8 cellular contexts compared by ENCODE assay signal in genomic region chr9:100011062-100011681, GRCh38.
DNase-seq lines count a peak whose midpoint lies in the region; ATAC-seq, FAIRE-seq and TF ChIP-seq lines count a peak whose summit lies in the region.

No MANE protein-coding gene starts in this region.

- no peaks in the 10 kb centered on the region for H3K27me3 Mint-ChIP-seq in CD4-positive, alpha-beta memory T cell
- no peaks in the 10 kb centered on the region for H3K27me3 Mint-ChIP-seq in activated naive CD8-positive, alpha-beta T cell treated with anti-CD3 and anti-CD28 coated beads, Interleukin-2, amount 50 U/mL, for 24 hours
- no peaks in the 10 kb centered on the region for H3K27me3 Mint-ChIP-seq in stimulated activated naive CD8-positive, alpha-beta T cell treated with anti-CD3 and anti-CD28 coated beads, Interleukin-15, amount 100 ng/mL, for 72 hours

- no peak overlapping the region for H3K4me3 Mint-ChIP-seq in CD4-positive, alpha-beta memory T cell
- H3K4me3 Mint-ChIP-seq in activated naive CD8-positive, alpha-beta T cell treated with anti-CD3 and anti-CD28 coated beads, Interleukin-2, amount 50 U/mL, for 24 hours: no peak overlapping the region
- no peak overlapping the region for H3K4me3 Mint-ChIP-seq in stimulated activated naive CD8-positive, alpha-beta T cell treated with anti-CD3 and anti-CD28 coated beads, Interleukin-15, amount 100 ng/mL, for 72 hours

- POLR2A ChIA-PET in CD4-positive, alpha-beta memory T cell (lab: Charles Lee; ENCODE audit: partially characterized antibody): no interaction called here

- H3K36me3 ChIP-seq in CD4-positive, alpha-beta memory T cell (ENCODE audit: insufficient read depth, low read length): peaks cover 22% of the 10 kb centered on the region
- H3K36me3 ChIP-seq in kidney epithelial cell (ENCODE audit: control insufficient read depth, insufficient read depth, low read length): no peaks in the 10 kb centered on the region

- no peak overlapping the region for H3K27ac Mint-ChIP-seq in CD4-positive, alpha-beta memory T cell
- no peak overlapping the region for H3K27ac Mint-ChIP-seq in activated naive CD8-positive, alpha-beta T cell treated with anti-CD3 and anti-CD28 coated beads, Interleukin-2, amount 50 U/mL, for 24 hours
- H3K27ac Mint-ChIP-seq in stimulated activated naive CD8-positive, alpha-beta T cell treated with anti-CD3 and anti-CD28 coated beads, Interleukin-15, amount 100 ng/mL, for 72 hours: no peak overlapping the region

- TF ChIP-seq CTCF in kidney epithelial cell (IDR thresholded peaks at IDR 0.05; ENCODE audit: insufficient read depth, low read length, poor library complexity, severe bottlenecking): peak; percentile 47

- no peaks in the 10 kb centered on the region for H3K27me3 ChIP-seq in CD4-positive, alpha-beta memory T cell (ENCODE audit: insufficient read depth, low read length)
- no peaks in the 10 kb centered on the region for H3K27me3 ChIP-seq in kidney epithelial cell (ENCODE audit: control insufficient read depth, insufficient read depth, low read length)

- no peak overlapping the region for H3K27ac ChIP-seq in CD4-positive, alpha-beta memory T cell (ENCODE audit: low read depth, low read length)

- CTCF ChIA-PET in CD4-positive, alpha-beta memory T cell (lab: Charles Lee; ENCODE audit: partially characterized antibody): interaction anchor here (0.6 to 1.1 kb wide), 5 partner anchors 127 to 743 kb away, joined by 3 to 5 read pairs (median 3); no protein-coding TSS in a partner anchor

- H3K36me3 Mint-ChIP-seq in CD4-positive, alpha-beta memory T cell: peaks cover 56 to 62% of the 10 kb centered on the region in 2 donors
- peaks cover 21% of the 10 kb centered on the region for H3K36me3 Mint-ChIP-seq in activated naive CD8-positive, alpha-beta T cell treated with anti-CD3 and anti-CD28 coated beads, Interleukin-2, amount 50 U/mL, for 24 hours (ENCODE audit: low read depth)

- H3K9me3 Mint-ChIP-seq in CD4-positive, alpha-beta memory T cell: peaks cover 0 to 8% (median 6%) of the 10 kb centered on the region in 8 donors
- H3K9me3 Mint-ChIP-seq in activated naive CD8-positive, alpha-beta T cell treated with anti-CD3 and anti-CD28 coated beads, Interleukin-2, amount 50 U/mL, for 24 hours: peaks cover 8% of the 10 kb centered on the region
- peaks cover 4 to 5% of the 10 kb centered on the region in 2 donors for H3K9me3 Mint-ChIP-seq in stimulated activated naive CD8-positive, alpha-beta T cell treated with anti-CD3 and anti-CD28 coated beads, Interleukin-15, amount 100 ng/mL, for 72 hours

- H3K4me3 ChIP-seq in CD4-positive, alpha-beta memory T cell (ENCODE audit: low read length in 2 of 2): no peak overlapping the region
- H3K4me3 ChIP-seq in kidney epithelial cell (ENCODE audit: low read depth, low read length): no peak overlapping the region

- H3K4me1 ChIP-seq in CD4-positive, alpha-beta memory T cell (ENCODE audit: insufficient read depth, low read length): no peaks in the 10 kb centered on the region

- DNase-seq in CD4-positive, alpha-beta memory T cell: peak; percentile 35 to 56 (median 43)
- DNase-seq in H54 (ENCODE audit: insufficient read length, low spot score) (peak; percentile 15), NCI-H82 treated with DMSO at 0.1 percent for 48 hours (lab: John Stamatoyannopoulos, UW; ENCODE audit: unreplicated experiment) (peak; percentile 56), kidney epithelial cell (ENCODE audit: low read depth) (no peak), DMS153 (lab: John Stamatoyannopoulos, UW) (no peak)
- peak; percentile 33 for DNase-seq in activated naive CD8-positive, alpha-beta T cell treated with anti-CD3 and anti-CD28 coated beads, Interleukin-2, amount 50 U/mL, for 24 hours
- DNase-seq in stimulated activated naive CD8-positive, alpha-beta T cell treated with anti-CD3 and anti-CD28 coated beads, Interleukin-15, amount 100 ng/mL, for 72 hours: peak; percentile 18 to 29

- peak; percentile 43 for ATAC-seq in activated naive CD8-positive, alpha-beta T cell treated with anti-CD3 and anti-CD28 coated beads, Interleukin-2, amount 50 U/mL, for 24 hours
- ATAC-seq in stimulated activated naive CD8-positive, alpha-beta T cell treated with anti-CD3 and anti-CD28 coated beads, Interleukin-15, amount 100 ng/mL, for 72 hours: no peak
- no peak for ATAC-seq in GM19452 (IDR thresholded peaks at IDR 0.05; ENCODE audit: unreplicated experiment)

- FAIRE-seq in H54 (lab: Jason Lieb, UNC): peak; percentile 72

- peaks cover 0 to 4% (median under 1%) of the 10 kb centered on the region in 4 donors for H3K4me1 Mint-ChIP-seq in CD4-positive, alpha-beta memory T cell
- no peaks in the 10 kb centered on the region for H3K4me1 Mint-ChIP-seq in activated naive CD8-positive, alpha-beta T cell treated with anti-CD3 and anti-CD28 coated beads, Interleukin-2, amount 50 U/mL, for 24 hours
- H3K4me1 Mint-ChIP-seq in stimulated activated naive CD8-positive, alpha-beta T cell treated with anti-CD3 and anti-CD28 coated beads, Interleukin-15, amount 100 ng/mL, for 72 hours: no peaks in the 10 kb centered on the region

- intact Hi-C loops in CD4-positive, alpha-beta memory T cell (cut with micrococcal nuclease): loop anchor here (1.0 to 5.0 kb wide), 2 partner anchors 189 to 204 kb away; partner anchors contain the start of gene NR4A3

- H3K9me3 ChIP-seq in CD4-positive, alpha-beta memory T cell (ENCODE audit: control insufficient read depth in 1 of 2, low read length in 2 of 2): no peaks in the 10 kb centered on the region

- TF ChIP-seq POLR2A in H54 (IDR thresholded peaks at IDR 0.05; ENCODE audit: low read depth, low read length): no peak

Comparison
In these comparisons a context has a peak if more than half of its experiments do, and no peak if none do; other contexts are left out.
1. DNase-seq: peak in CD4-positive, alpha-beta memory T cell (5 of 5), H54 (single experiment), NCI-H82 treated with DMSO at 0.1 percent for 48 hours (single experiment), activated naive CD8-positive, alpha-beta T cell treated with anti-CD3 and anti-CD28 coated beads, Interleukin-2, amount 50 U/mL, for 24 hours (single experiment) and stimulated activated naive CD8-positive, alpha-beta T cell treated with anti-CD3 and anti-CD28 coated beads, Interleukin-15, amount 100 ng/mL, for 72 hours (2 of 2); none in kidney epithelial cell (single experiment) and DMS153 (single experiment).